ENCODE assay signal across 20 cellular contexts in genomic region chr2:238066218-238066617, GRCh38. TPM values are rescaled to one million over a fixed set of nuclear protein-coding genes. Genes with fewer than 3 reads are reported as not detected.
DNase-seq lines count a peak whose midpoint lies in the region; ATAC-seq, FAIRE-seq and TF ChIP-seq lines count a peak whose summit lies in the region.
"Had no signal": no experiment of that assay in that cellular context is flagged by ENCODE, and none has a peak within 500 bp of the region (broad histone marks: within the 10 kb centered on the region; RNA-seq: fewer than 3 reads in every experiment).

No MANE protein-coding gene starts in this region.

- ATAC-seq in A549 = no peak
- ATAC-seq in HepG2 = no peak
- no peak for ATAC-seq in GM21737 (IDR thresholded peaks at IDR 0.05; ENCODE audit: unreplicated experiment)

- H3K27me3 ChIP-seq in HepG2 (ENCODE audit: control insufficient read depth in 1 of 2, insufficient read depth in 2 of 2, low read length in 2 of 2) = no peaks in the 10 kb centered on the region; a peak in 1 of 5 replicates
- H3K27me3 ChIP-seq: BLaER1, Peyer's patch had no signal

- no peak overlapping the region for H3K9ac ChIP-seq in HepG2 (ENCODE audit: insufficient read depth, low read depth, low read length)
- H3K9ac ChIP-seq: BLaER1 had no signal

- peaks cover 55% of the 10 kb centered on the region for H3K36me3 Mint-ChIP-seq in activated CD4-positive, alpha-beta T cell treated with anti-CD3 and anti-CD28 coated beads, Interleukin-2, amount 10 ng/mL, durations not matched to agents 7 days and 5 days (ENCODE audit: low read depth)
- peaks cover 64% of the 10 kb centered on the region for H3K36me3 Mint-ChIP-seq in activated T-helper 1 cell treated with anti-CD3 and anti-CD28 coated beads, Interleukin-12 subunit alpha, Interleukin-12 subunit beta, Interleukin-2, Interleukin-4 antibody, amounts not matched to agents 30 ng/mL and 10 ng/mL and 1 ng/mL, durations not matched to agents 14 hours and 24 hours and 36 hours (ENCODE audit: low read depth)

- no peak overlapping the region for H3K4me3 ChIP-seq in A549
- no peak overlapping the region for H3K4me3 ChIP-seq in HepG2 (replicated peaks in 1 of 3; ENCODE audit: insufficient read depth in 1 of 3, low read depth in 2 of 3, low read length in 3 of 3)
- H3K4me3 ChIP-seq: BLaER1, Peyer's patch had no signal

- TF ChIP-seq CTCF in A549 (IDR thresholded peaks at IDR 0.05) (no peak), HepG2 (CRISPR knock-in tag; IDR thresholded peaks at IDR 0.05) (no peak)

- H3K4me1 ChIP-seq in A549 (peaks cover 8% of the 10 kb centered on the region; the same call in 2 of the 3 replicates), HepG2 (ENCODE audit: insufficient read depth, low read length) (peaks cover 40% of the 10 kb centered on the region)

- BruUV-seq in HepG2 (replicated peaks; lab: Mats Ljungman, UMichigan) = no TSS peak

- no peaks in the 10 kb centered on the region for H4K20me1 ChIP-seq in HepG2 (ENCODE audit: insufficient read depth, low read length)
- H4K20me1 ChIP-seq: BLaER1 had no signal

- CTCF ChIA-PET in activated CD4-positive, alpha-beta T cell treated with anti-CD3 and anti-CD28 coated beads, Interleukin-2, amount 10 ng/mL, durations not matched to agents 7 days and 5 days (lab: Charles Lee) = no interaction called here
- CTCF ChIA-PET in A549 (lab: Yijun Ruan, JAX) (no interaction called here), HepG2 (lab: Yijun Ruan, JAX; ENCODE audit: low intra/inter-chr PET ratio, low total read pairs) (no interaction called here)

- no peak overlapping the region for H3K27ac ChIP-seq in A549
- H3K27ac ChIP-seq in HepG2 (ENCODE audit: extremely low read length, insufficient read depth, low read length) = no peak overlapping the region
- H3K27ac ChIP-seq: BLaER1, Peyer's patch had no signal

- peaks cover 26% of the 10 kb centered on the region for H3K79me2 ChIP-seq in HepG2 (ENCODE audit: insufficient read depth, low read length)

- intact Hi-C loops in activated T-helper 1 cell treated with anti-CD3 and anti-CD28 coated beads, Interleukin-12 subunit alpha, Interleukin-12 subunit beta, Interleukin-2, Interleukin-4 antibody, amounts not matched to agents 30 ng/mL and 10 ng/mL and 1 ng/mL, durations not matched to agents 14 hours and 24 hours and 36 hours (cut with micrococcal nuclease) = no loop called here
- intact Hi-C loops in HepG2 (cut with micrococcal nuclease; ENCODE audit: unreplicated experiment) = loop anchor here (10.0 kb wide), 1 partner anchor 379 kb away; no protein-coding TSS in a partner anchor

- no peaks in the 10 kb centered on the region for H3K27me3 Mint-ChIP-seq in activated CD4-positive, alpha-beta T cell treated with anti-CD3 and anti-CD28 coated beads, Interleukin-2, amount 10 ng/mL, durations not matched to agents 7 days and 5 days
- H3K27me3 Mint-ChIP-seq in activated T-helper 1 cell treated with anti-CD3 and anti-CD28 coated beads, Interleukin-12 subunit alpha, Interleukin-12 subunit beta, Interleukin-2, Interleukin-4 antibody, amounts not matched to agents 30 ng/mL and 10 ng/mL and 1 ng/mL, durations not matched to agents 14 hours and 24 hours and 36 hours (ENCODE audit: insufficient read depth) = no peaks in the 10 kb centered on the region

- no peaks in the 10 kb centered on the region for H3K9me3 ChIP-seq in A549
- no peaks in the 10 kb centered on the region for H3K9me3 ChIP-seq in HepG2 (ENCODE audit: low read length)
- H3K9me3 ChIP-seq: Peyer's patch had no signal

- H3K27ac Mint-ChIP-seq in activated CD4-positive, alpha-beta T cell treated with anti-CD3 and anti-CD28 coated beads, Interleukin-2, amount 10 ng/mL, durations not matched to agents 7 days and 5 days = peak overlapping the region; percentile 14
- peak overlapping the region; percentile 79 for H3K27ac Mint-ChIP-seq in activated T-helper 1 cell treated with anti-CD3 and anti-CD28 coated beads, Interleukin-12 subunit alpha, Interleukin-12 subunit beta, Interleukin-2, Interleukin-4 antibody, amounts not matched to agents 30 ng/mL and 10 ng/mL and 1 ng/mL, durations not matched to agents 14 hours and 24 hours and 36 hours
- H3K27ac Mint-ChIP-seq: HFFc6 had no signal

- TF ChIP-seq POLR2A in A549 (IDR thresholded peaks at IDR 0.05; ENCODE audit: low read length) (no peak), HepG2 (IDR thresholded peaks at IDR 0.05; ENCODE audit: insufficient read depth in 1 of 2, low read depth in 2 of 2, low read length in 2 of 2) (no peak)

- in situ Hi-C loops in HepG2 (cut with HindIII; ENCODE audit: extremely low pct_ligation_motif_present, low pct_unique_long_range_greater_than_20kb) = no loop called here

- peaks cover 9% of the 10 kb centered on the region for H3K9me3 Mint-ChIP-seq in activated CD4-positive, alpha-beta T cell treated with anti-CD3 and anti-CD28 coated beads, Interleukin-2, amount 10 ng/mL, durations not matched to agents 7 days and 5 days
- H3K9me3 Mint-ChIP-seq in activated T-helper 1 cell treated with anti-CD3 and anti-CD28 coated beads, Interleukin-12 subunit alpha, Interleukin-12 subunit beta, Interleukin-2, Interleukin-4 antibody, amounts not matched to agents 30 ng/mL and 10 ng/mL and 1 ng/mL, durations not matched to agents 14 hours and 24 hours and 36 hours = peaks cover 17% of the 10 kb centered on the region
- H3K9me3 Mint-ChIP-seq: HFFc6 had no signal

- TF ChIP-seq EP300 in A549 (IDR thresholded peaks at IDR 0.05) (no peak), HepG2 (IDR thresholded peaks at IDR 0.05; ENCODE audit: low read depth in 2 of 2, low read length in 2 of 2) (no peak), HepG2 (CRISPR knock-in tag; IDR thresholded peaks at IDR 0.05; ENCODE audit: borderline replicate concordance) (no peak)

- no peak overlapping the region for H3K4me2 ChIP-seq in A549
- H3K4me2 ChIP-seq in HepG2 (ENCODE audit: low read depth, low read length) = no peak overlapping the region
- H3K4me2 ChIP-seq: BLaER1 had no signal

- POLR2A ChIA-PET in activated CD4-positive, alpha-beta T cell treated with anti-CD3 and anti-CD28 coated beads, Interleukin-2, amount 10 ng/mL, durations not matched to agents 7 days and 5 days (lab: Charles Lee) = interaction anchor here (0.6 to 0.7 kb wide), 2 partner anchors 43 to 60 kb away, joined by 3 to 4 read pairs; no protein-coding TSS in a partner anchor
- POLR2A ChIA-PET in A549 (lab: Yijun Ruan, JAX) = no interaction called here
- POLR2A ChIA-PET in HepG2 (lab: Yijun Ruan, JAX) = no interaction called here

- no peak overlapping the region for H3K4me3 Mint-ChIP-seq in activated CD4-positive, alpha-beta T cell treated with anti-CD3 and anti-CD28 coated beads, Interleukin-2, amount 10 ng/mL, durations not matched to agents 7 days and 5 days
- H3K4me3 Mint-ChIP-seq in activated T-helper 1 cell treated with anti-CD3 and anti-CD28 coated beads, Interleukin-12 subunit alpha, Interleukin-12 subunit beta, Interleukin-2, Interleukin-4 antibody, amounts not matched to agents 30 ng/mL and 10 ng/mL and 1 ng/mL, durations not matched to agents 14 hours and 24 hours and 36 hours = peak overlapping the region; percentile 40
- H3K4me3 Mint-ChIP-seq: HFFc6 had no signal

- WGBS in A549 (ENCODE audit: missing lambda C conversion rate) = 81% methylated on average over 9 of the region's 9 CpGs
- 86% methylated on average over 9 of the region's 9 CpGs for WGBS in HepG2 (ENCODE audit: low lambda C conversion rate)

- H3K36me3 ChIP-seq in HepG2 (replicated peaks in 1 of 2; ENCODE audit: control insufficient read depth in 1 of 2, insufficient read depth in 2 of 2, low read length in 2 of 2) = peaks cover 17 to 48% of the 10 kb centered on the region in 2 experiments

- TF ChIP-seq RAD21 in A549 (conservative IDR thresholded peaks at IDR 0.05 in 1 of 2, IDR thresholded peaks at IDR 0.05 in 1 of 2) (no peak), HepG2 (CRISPR knock-in tag; IDR thresholded peaks at IDR 0.05) (no peak)

- no peak overlapping the region for H2AFZ ChIP-seq in HepG2 (ENCODE audit: low read length)

- FAIRE-seq in A549 (lab: Jason Lieb, UNC) (no peak), HepG2 (lab: Jason Lieb, UNC) (no peak)

- peaks cover 71% of the 10 kb centered on the region for H3K4me1 Mint-ChIP-seq in activated CD4-positive, alpha-beta T cell treated with anti-CD3 and anti-CD28 coated beads, Interleukin-2, amount 10 ng/mL, durations not matched to agents 7 days and 5 days
- peaks cover 78% of the 10 kb centered on the region for H3K4me1 Mint-ChIP-seq in activated T-helper 1 cell treated with anti-CD3 and anti-CD28 coated beads, Interleukin-12 subunit alpha, Interleukin-12 subunit beta, Interleukin-2, Interleukin-4 antibody, amounts not matched to agents 30 ng/mL and 10 ng/mL and 1 ng/mL, durations not matched to agents 14 hours and 24 hours and 36 hours (ENCODE audit: low read depth)

- no peak for DNase-seq in activated CD4-positive, alpha-beta T cell treated with anti-CD3 and anti-CD28 coated beads, Interleukin-2, amount 10 ng/mL, durations not matched to agents 7 days and 5 days
- no peak for DNase-seq in activated CD4-positive, alpha-beta T cell treated with anti-CD3 and anti-CD28 coated beads for 48 hours
- DNase-seq in A549 (ENCODE audit: low read depth in 1 of 2, low spot score in 1 of 2) (no peak), HepG2 (ENCODE audit: low spot score) (no peak), COLO668 (lab: John Stamatoyannopoulos, UW; ENCODE audit: unreplicated experiment) (no peak), GOT3 (lab: John Stamatoyannopoulos, UW) (no peak)
- DNase-seq in activated T-helper 1 cell treated with anti-CD3 and anti-CD28 coated beads, Interleukin-12 subunit alpha, Interleukin-12 subunit beta, Interleukin-2, Interleukin-4 antibody, amounts not matched to agents 30 ng/mL and 10 ng/mL and 1 ng/mL, durations not matched to agents 14 hours and 24 hours and 36 hours (ENCODE audit: low spot score) = no peak
- DNase-seq: DMS79; H7; HFFc6; KBM-7; NCI-H1105; NCI-H1694; NCI-H2107; NCI-H510A; NCI-H748 treated with DMSO at 0.1 percent for 48 hours; NK-92 treated with Interleukin-12 subunit alpha and Interleukin-12 subunit beta, amount 100 ng/mL, for 24 hours; Peyer's patch had no signal

RNA-seq across cellular contexts. Expression of gene SCLY, which starts 5.4 kb away (rescaled TPM):
- 10 to 100 TPM; 27.1 to 30.0 TPM for total RNA-seq in activated CD4-positive, alpha-beta T cell treated with anti-CD3 and anti-CD28 coated beads, Interleukin-2, amount 10 ng/mL, durations not matched to agents 7 days and 5 days
- polyA plus RNA-seq in A549 (2011; rRNA removed) = 19.0 and 19.3 TPM in 2 replicates
- polyA plus RNA-seq in A549 (2012; cell fraction: cytosol; rRNA removed) = 29.2 and 38.4 TPM in 2 replicates
- 55.2 and 59.9 TPM in 2 replicates for polyA plus RNA-seq in A549 (2012; cell fraction: nucleus; rRNA removed)
- polyA plus RNA-seq in A549 (2017; fragmentation: RNase III; extraction: RNeasy Plus Mini Kit Qiagen cat#74134 plus additional on column Dnase treatment) = 25.5 to 28.3 TPM (median 28.1 TPM) in 3 replicates
- 21.5 and 32.3 TPM in 2 replicates for polyA minus RNA-seq in A549 (2011; rRNA and poly(A)+ RNA removed)
- 109 and 119 TPM in 2 replicates for total RNA-seq in activated T-helper 1 cell treated with anti-CD3 and anti-CD28 coated beads, Interleukin-12 subunit alpha, Interleukin-12 subunit beta, Interleukin-2, Interleukin-4 antibody, amounts not matched to agents 30 ng/mL and 10 ng/mL and 1 ng/mL, durations not matched to agents 14 hours and 24 hours and 36 hours
- 31.6 and 38.6 TPM in 2 replicates for total RNA-seq in HepG2 (2016; rRNA removed; fragmentation: Illumina TruSeq; extraction: Trizol)
- 12.3 and 14.5 TPM in 2 replicates for total RNA-seq in HepG2 (2016; cell fraction: cytosol; rRNA removed; fragmentation: Illumina TruSeq; extraction: Trizol; ENCODE audit: low read depth)
- 30.5 and 37.5 TPM in 2 replicates for total RNA-seq in HepG2 (2016; cell fraction: insoluble cytoplasmic fraction; rRNA removed; fragmentation: Illumina TruSeq; extraction: Trizol)
- 23.6 and 24.7 TPM in 2 replicates for total RNA-seq in HepG2 (2016; cell fraction: membrane; rRNA removed; fragmentation: Illumina TruSeq; extraction: Trizol)
- 29.1 and 39.0 TPM in 2 replicates for total RNA-seq in HepG2 (2016; cell fraction: nucleus; rRNA removed; fragmentation: Illumina TruSeq; extraction: Trizol)
- polyA plus RNA-seq in HepG2 (2011; rRNA removed) = 27.9 and 29.8 TPM in 2 replicates
- polyA plus RNA-seq in HepG2 (2011; cell fraction: cytosol; rRNA removed) = 17.1 and 23.0 TPM in 2 replicates
- 64.3 and 65.1 TPM in 2 replicates for polyA plus RNA-seq in HepG2 (2011; cell fraction: nucleus; rRNA removed)
- polyA plus RNA-seq in HepG2 (2012) = 22.1 and 29.8 TPM in 2 replicates
- 13.7 and 14.3 TPM in 2 replicates for polyA plus RNA-seq in HepG2 (2016; cell fraction: cytosol; fragmentation: Illumina TruSeq; extraction: Trizol; ENCODE audit: low read depth)
- 25.9 and 34.7 TPM in 2 replicates for polyA plus RNA-seq in HepG2 (2016; cell fraction: insoluble cytoplasmic fraction; fragmentation: Illumina TruSeq; extraction: Trizol; ENCODE audit: low read depth)
- polyA plus RNA-seq in HepG2 (2016; cell fraction: membrane; fragmentation: Illumina TruSeq; extraction: Trizol; ENCODE audit: low read depth) = 18.7 and 19.5 TPM in 2 replicates
- 41.1 and 45.5 TPM in 2 replicates for polyA plus RNA-seq in HepG2 (2016; cell fraction: nucleus; fragmentation: Illumina TruSeq; extraction: Trizol; ENCODE audit: insufficient read depth, low read depth)
- 43.6 and 66.5 TPM in 2 replicates for polyA minus RNA-seq in HepG2 (2011; rRNA and poly(A)+ RNA removed; ENCODE audit: low replicate concordance)
- polyA minus RNA-seq in HepG2 (2011; cell fraction: cytosol; rRNA and poly(A)+ RNA removed) = 13.8 and 14.8 TPM in 2 replicates
- polyA minus RNA-seq in HepG2 (2011; cell fraction: nucleus; rRNA and poly(A)+ RNA removed) = 50.2 and 65.3 TPM in 2 replicates

RNA-seq across cellular contexts. Expression of gene ESPNL, which starts 33.9 kb away (rescaled TPM):
- total RNA-seq in activated CD4-positive, alpha-beta T cell treated with anti-CD3 and anti-CD28 coated beads, Interleukin-2, amount 10 ng/mL, durations not matched to agents 7 days and 5 days = under 1 TPM in 1 of 2 experiments, not detected in 1; 0.05 TPM
- polyA plus RNA-seq in A549 (2011; rRNA removed) (0.04 and 0.07 TPM in 2 replicates), A549 (2017; fragmentation: RNase III; extraction: RNeasy Plus Mini Kit Qiagen cat#74134 plus additional on column Dnase treatment) (0.15 to 0.22 TPM (median 0.17 TPM) in 3 replicates), HepG2 (2011; rRNA removed) (0.42 and 0.45 TPM in 2 replicates)
- polyA plus RNA-seq in A549 (2012; cell fraction: cytosol; rRNA removed) = 0.12 and 0.16 TPM in 2 replicates
- 0.80 and 1.0 TPM in 2 replicates for polyA plus RNA-seq in A549 (2012; cell fraction: nucleus; rRNA removed)
- polyA minus RNA-seq in A549 (2011; rRNA and poly(A)+ RNA removed) = not detected in 2 replicates
- 0.05 and 0.20 TPM in 2 replicates for total RNA-seq in activated T-helper 1 cell treated with anti-CD3 and anti-CD28 coated beads, Interleukin-12 subunit alpha, Interleukin-12 subunit beta, Interleukin-2, Interleukin-4 antibody, amounts not matched to agents 30 ng/mL and 10 ng/mL and 1 ng/mL, durations not matched to agents 14 hours and 24 hours and 36 hours
- 0.35 and 0.80 TPM in 2 replicates for total RNA-seq in HepG2 (2016; rRNA removed; fragmentation: Illumina TruSeq; extraction: Trizol)
- total RNA-seq in HepG2 (2016; cell fraction: cytosol; rRNA removed; fragmentation: Illumina TruSeq; extraction: Trizol; ENCODE audit: low read depth) = 0.09 TPM in 1 of 2 replicates, not detected in the other
- 0.51 and 1.2 TPM in 2 replicates for total RNA-seq in HepG2 (2016; cell fraction: insoluble cytoplasmic fraction; rRNA removed; fragmentation: Illumina TruSeq; extraction: Trizol)
- total RNA-seq in HepG2 (2016; cell fraction: membrane; rRNA removed; fragmentation: Illumina TruSeq; extraction: Trizol) = 0.34 and 0.38 TPM in 2 replicates
- 0.47 and 0.62 TPM in 2 replicates for total RNA-seq in HepG2 (2016; cell fraction: nucleus; rRNA removed; fragmentation: Illumina TruSeq; extraction: Trizol)
- polyA plus RNA-seq in HepG2 (2011; cell fraction: cytosol; rRNA removed) = 0.29 and 0.58 TPM in 2 replicates
- 2.1 TPM in 2 replicates for polyA plus RNA-seq in HepG2 (2011; cell fraction: nucleus; rRNA removed)
- 0.66 and 0.68 TPM in 2 replicates for polyA plus RNA-seq in HepG2 (2012)
- polyA plus RNA-seq in HepG2 (2016; cell fraction: cytosol; fragmentation: Illumina TruSeq; extraction: Trizol; ENCODE audit: low read depth) = 0.03 and 0.12 TPM in 2 replicates
- 0.39 and 0.45 TPM in 2 replicates for polyA plus RNA-seq in HepG2 (2016; cell fraction: insoluble cytoplasmic fraction; fragmentation: Illumina TruSeq; extraction: Trizol; ENCODE audit: low read depth)
- polyA plus RNA-seq in HepG2 (2016; cell fraction: membrane; fragmentation: Illumina TruSeq; extraction: Trizol; ENCODE audit: low read depth) = 0.17 and 0.19 TPM in 2 replicates
- 0.68 and 1.8 TPM in 2 replicates for polyA plus RNA-seq in HepG2 (2016; cell fraction: nucleus; fragmentation: Illumina TruSeq; extraction: Trizol; ENCODE audit: insufficient read depth, low read depth)
- 0.05 and 1.2 TPM in 2 replicates for polyA minus RNA-seq in HepG2 (2011; rRNA and poly(A)+ RNA removed; ENCODE audit: low replicate concordance)
- polyA minus RNA-seq in HepG2 (2011; cell fraction: cytosol; rRNA and poly(A)+ RNA removed) = 0.40 and 0.53 TPM in 2 replicates
- polyA minus RNA-seq in HepG2 (2011; cell fraction: nucleus; rRNA and poly(A)+ RNA removed) = 0.39 and 0.50 TPM in 2 replicates
